In genomic region chr1:27568247-27569087, GRCh38 we compare ENCODE assay signal across 7 cellular contexts. TPM values are rescaled to one million over a fixed set of nuclear protein-coding genes. Genes with fewer than 3 reads are reported as not detected.
DNase-seq lines count a peak whose midpoint lies in the region; ATAC-seq, FAIRE-seq and TF ChIP-seq lines count a peak whose summit lies in the region.

No MANE protein-coding gene starts in this region.

- H3K4me1 ChIP-seq in kidney (ENCODE audit: control insufficient read depth in 1 of 2, insufficient read depth in 1 of 2, low read depth in 1 of 2, low read length in 2 of 2): peaks cover 58 to 74% of the 10 kb centered on the region in 2 donors

- H3K27ac ChIP-seq in caudate nucleus (ENCODE audit: low read depth, low read length) (peak overlapping the region; percentile 40), kidney (ENCODE audit: low read depth in 2 of 2, low read length in 2 of 2) (peak overlapping the region; percentile 70 to 86)

- H3K9ac ChIP-seq in kidney (ENCODE audit: low read length in 2 of 2): peak overlapping the region; percentile 11 to 61

- intact Hi-C loops in activated B cell treated with CpG ODN at 0.5 μM for 24 hours (cut with micrococcal nuclease) (loop anchor here (1.0 kb wide), 5 partner anchors 8 to 95 kb away; no protein-coding TSS in a partner anchor), kidney (cut with DNase I) (no loop called here)

- no peaks in the 10 kb centered on the region for H3K27me3 Mint-ChIP-seq in activated B cell treated with CpG ODN at 0.5 μM for 24 hours

- no peaks in the 10 kb centered on the region for H3K36me3 ChIP-seq in kidney (ENCODE audit: control insufficient read depth in 1 of 2, insufficient read depth in 2 of 2, low read length in 2 of 2)

- H3K27ac Mint-ChIP-seq in activated B cell treated with CpG ODN at 0.5 μM for 24 hours: no peak overlapping the region

- ATAC-seq in HG02840 (IDR thresholded peaks at IDR 0.05; ENCODE audit: low FRiP score, unreplicated experiment): peak; percentile 82
- ATAC-seq in activated B cell treated with CpG ODN at 0.5 μM for 24 hours (ENCODE audit: low read depth): peak; percentile 91

- POLR2A ChIA-PET in activated B cell treated with CpG ODN at 0.5 μM for 24 hours (lab: Charles Lee): interaction anchor here (0.6 to 3.1 kb wide), 10 partner anchors 8 to 166 kb away, joined by 3 to 26 read pairs (median 4); no protein-coding TSS in a partner anchor

- H3K4me3 Mint-ChIP-seq in activated B cell treated with CpG ODN at 0.5 μM for 24 hours: peak overlapping the region; percentile 73

- H3K9me3 ChIP-seq in kidney (ENCODE audit: control insufficient read depth in 1 of 2, low read length in 2 of 2): no peaks in the 10 kb centered on the region

- peaks cover 34% of the 10 kb centered on the region for H3K4me1 Mint-ChIP-seq in activated B cell treated with CpG ODN at 0.5 μM for 24 hours

- CTCF ChIA-PET in activated B cell treated with CpG ODN at 0.5 μM for 24 hours (lab: Charles Lee): interaction anchor here (0.8 to 3.0 kb wide), 13 partner anchors 8 to 199 kb away, joined by 3 to 26 read pairs (median 4); partner anchors contain the start of gene AHDC1

- no peaks in the 10 kb centered on the region for H3K36me3 Mint-ChIP-seq in activated B cell treated with CpG ODN at 0.5 μM for 24 hours (ENCODE audit: low read depth)

- peak; percentile 99 for DNase-seq in GM13977 (ENCODE audit: low spot score)
- DNase-seq in NCI-H1930 (lab: John Stamatoyannopoulos, UW): peak; percentile 86 to 90
- DNase-seq in activated B cell treated with CpG ODN at 0.5 μM for 24 hours: peak; percentile 94
- peak in 41 of 61 donors; percentile 21 to 88 (median 51) for DNase-seq in caudate nucleus (lab: John Stamatoyannopoulos, UW)
- DNase-seq in kidney: peak; percentile 99
- peak; percentile 82 to 85 for DNase-seq in stimulated activated CD4-positive, alpha-beta T cell treated with anti-CD3 and anti-CD28 coated beads, Interleukin-1b, Interleukin-23, amount 100 ng/mL, for 1 hour (ENCODE audit: low read depth in 2 of 2)

- peak overlapping the region; percentile 30 to 41 for H3K4me3 ChIP-seq in kidney (ENCODE audit: low read length in 2 of 2)

- peak; percentile 79 for TF ChIP-seq CTCF in GM13977 (IDR thresholded peaks at IDR 0.05; ENCODE audit: extremely low read depth, insufficient read depth, missing control alignments)
- no peak for TF ChIP-seq CTCF in activated B cell treated with CpG ODN at 0.5 μM for 24 hours (IDR thresholded peaks at IDR 0.05)
- TF ChIP-seq CTCF in kidney (IDR thresholded peaks at IDR 0.05; ENCODE audit: borderline replicate concordance, extremely low read depth, insufficient read depth): peak; percentile 51

- no peak for FAIRE-seq in kidney (lab: Jason Lieb, UNC)

- no peaks in the 10 kb centered on the region for H3K9me3 Mint-ChIP-seq in activated B cell treated with CpG ODN at 0.5 μM for 24 hours

- in situ Hi-C loops in GM13977 (cut with MboI; ENCODE audit: low pct_unique_long_range_greater_than_20kb, low sequenced_read_pairs, unreplicated experiment): no loop called here

RNA-seq across cellular contexts. Expression of gene AHDC1, which starts 35.5 kb away (rescaled TPM):
- total RNA-seq in activated B cell treated with CpG ODN at 0.5 μM for 24 hours (22.4 and 23.3 TPM in 2 replicates), kidney (48.2 TPM)
- 8.5 TPM for polyA plus RNA-seq in kidney (ENCODE audit: insufficient read depth, low read depth, low replicate concordance)

Comparison
In these comparisons a context has a peak if more than half of its experiments do, and no peak if none do; other contexts are left out.
1. Peak in every context shown above with its lines: DNase-seq, ATAC-seq, H3K4me3 ChIP-seq and H3K27ac ChIP-seq.